In the genomic region with DNA sequence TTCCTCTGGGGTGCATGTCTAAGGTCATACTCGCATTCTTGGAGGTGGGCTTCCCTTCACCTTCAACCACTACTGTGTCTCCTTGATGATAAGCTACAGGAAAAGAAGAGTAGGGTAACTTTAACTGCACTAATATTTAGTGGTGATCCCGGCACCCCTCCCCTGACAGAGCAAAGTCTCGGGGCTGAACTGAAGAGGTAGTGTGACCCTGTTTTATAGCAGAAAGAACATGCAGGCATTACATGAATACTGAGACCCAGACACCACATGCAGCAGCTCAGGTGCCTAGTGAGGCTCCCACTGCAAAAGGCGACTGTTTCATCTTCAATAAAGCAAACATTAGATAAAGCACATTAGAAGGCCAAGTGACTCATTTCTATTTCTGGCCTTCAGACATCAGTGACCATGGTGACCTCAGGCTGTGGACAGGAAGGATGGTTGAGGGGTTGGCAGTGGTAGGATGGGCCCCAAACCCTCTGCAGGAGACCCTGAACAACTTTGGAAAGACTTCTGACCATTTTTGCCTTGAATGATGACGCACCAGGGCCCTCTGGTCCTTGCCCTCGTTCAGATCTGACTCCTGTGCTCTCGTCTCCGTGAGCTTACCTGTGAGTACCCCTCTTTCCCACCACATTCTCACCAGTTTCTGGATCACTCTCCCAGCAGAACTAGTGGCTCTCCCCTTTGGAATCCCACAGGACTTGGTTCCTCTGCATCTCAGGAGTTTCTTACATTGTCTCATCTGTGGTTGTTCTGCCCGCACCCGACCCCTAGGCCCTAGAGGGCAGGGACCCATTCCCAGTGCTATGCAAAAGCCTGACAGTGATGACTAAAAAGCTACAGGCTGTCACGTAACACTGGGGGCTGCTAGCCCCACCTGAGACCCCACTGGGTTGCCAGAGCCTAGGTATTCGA, we compare ENCODE assay signal across 21 cellular contexts. TPM values are rescaled to one million over a fixed set of nuclear protein-coding genes. Genes with fewer than 3 reads are reported as not detected.
DNase-seq lines count a peak whose midpoint lies in the region; ATAC-seq and TF ChIP-seq lines count a peak whose summit lies in the region.
"Had no signal": no experiment of that assay in that cellular context is flagged by ENCODE, and none has a peak within 500 bp of the region (broad histone marks: within the 10 kb centered on the region; RNA-seq: fewer than 3 reads in every experiment).

No MANE protein-coding gene starts in this region.

- no peak for TF ChIP-seq CTCF in WTC11 (IDR thresholded peaks at IDR 0.05)

- CTCF ChIA-PET in WTC11 (lab: Charles Lee), result interaction anchor here (1.5 kb wide), 1 partner anchor 30 kb away, joined by 7 read pairs; no protein-coding TSS in a partner anchor

- POLR2A ChIA-PET in WTC11 (lab: Charles Lee), result no interaction called here

- H3K36me3 Mint-ChIP-seq in WTC11, result no peaks in the 10 kb centered on the region
- H3K36me3 Mint-ChIP-seq: stimulated activated naive B cell treated with anti-CD40 and anti-IgM and Interleukin-4, amounts not matched to agents 10 μg/mL and 1 μg/mL and 100 μg/mL, for 72 hours had no signal

- 0 out of 2 replicates have a peak, but pooled peaks cover 3% of the 10 kb centered on the region for H3K9me3 Mint-ChIP-seq in WTC11
- H3K9me3 Mint-ChIP-seq: effector memory CD8-positive, alpha-beta T cell had no signal

- no peak overlapping the region for H3K27ac Mint-ChIP-seq in WTC11
- H3K27ac Mint-ChIP-seq: activated B cell treated with CpG ODN at 0.5 μM for 24 hours; CD4-positive, alpha-beta T cell; stimulated activated naive B cell treated with anti-CD40 and anti-IgM and Interleukin-4, amounts not matched to agents 10 μg/mL and 1 μg/mL and 100 μg/mL, for 72 hours had no signal

- H3K4me1 Mint-ChIP-seq in WTC11, result no peaks in the 10 kb centered on the region
- H3K4me1 Mint-ChIP-seq: activated B cell treated with CpG ODN at 0.5 μM for 24 hours had no signal

- DNase-seq in EH (ENCODE audit: low read depth) (peak; percentile 3), WTC11 (ENCODE audit: low spot score) (no peak), myocyte (ENCODE audit: low read depth) (peak; percentile 60), NCI-H187 treated with DMSO at 0.1 percent for 48 hours (lab: John Stamatoyannopoulos, UW) (no peak)
- DNase-seq: activated B cell treated with CpG ODN at 0.5 μM for 24 hours; activated CD4-positive, alpha-beta T cell treated with anti-CD3 and anti-CD28 coated beads, Interleukin-2, amount 50 U/mL, for 48 hours; activated effector memory CD4-positive, alpha-beta T cell treated with anti-CD3 and anti-CD28 coated beads, Interleukin-2, amount 50 U/mL, for 16 hours; brain microvascular endothelial cell; CD4-positive, alpha-beta T cell; effector memory CD8-positive, alpha-beta T cell; foreskin melanocyte; GDM1; islet precursor cell; KG1; NCI-H2171; stimulated activated CD4-positive, alpha-beta T cell treated with anti-CD3 and anti-CD28 coated beads, Interleukin-2, amount 100 ng/mL, for 24 hours; stimulated activated naive B cell treated with anti-CD40 and anti-IgM and Interleukin-4, amounts not matched to agents 10 μg/mL and 1 μg/mL and 100 μg/mL, for 72 hours; T1000 had no signal

- H3K27me3 Mint-ChIP-seq in WTC11 (ENCODE audit: low read depth), result peaks cover 13% of the 10 kb centered on the region
- H3K27me3 Mint-ChIP-seq: CD4-positive, alpha-beta T cell had no signal

- H3K4me3 Mint-ChIP-seq in WTC11, result no peak overlapping the region
- H3K4me3 Mint-ChIP-seq: activated B cell treated with CpG ODN at 0.5 μM for 24 hours; CD4-positive, alpha-beta T cell; effector memory CD8-positive, alpha-beta T cell; stimulated activated naive B cell treated with anti-CD40 and anti-IgM and Interleukin-4, amounts not matched to agents 10 μg/mL and 1 μg/mL and 100 μg/mL, for 72 hours had no signal

- ATAC-seq in WTC11 (no peak), HG03135 (IDR thresholded peaks at IDR 0.05; ENCODE audit: unreplicated experiment) (no peak)
- ATAC-seq: effector memory CD8-positive, alpha-beta T cell; esophagus mucosa; stimulated activated naive B cell treated with anti-CD40 and anti-IgM and Interleukin-4, amounts not matched to agents 10 μg/mL and 1 μg/mL and 100 μg/mL, for 72 hours had no signal

TF ChIP-seq in WTC11, 78 proteins besides CTCF, POLR2A, EP300 and RAD21:
- TF ChIP-seq GABPB1 (CRISPR knock-in tag; IDR thresholded peaks at IDR 0.05) (peak; percentile 56; the same call in 1 of the 2 replicates), CBFB (CRISPR knock-in tag; IDR thresholded peaks at IDR 0.05; ENCODE audit: low read depth) (no peak)
- TF ChIP-seq, protein P1, sequence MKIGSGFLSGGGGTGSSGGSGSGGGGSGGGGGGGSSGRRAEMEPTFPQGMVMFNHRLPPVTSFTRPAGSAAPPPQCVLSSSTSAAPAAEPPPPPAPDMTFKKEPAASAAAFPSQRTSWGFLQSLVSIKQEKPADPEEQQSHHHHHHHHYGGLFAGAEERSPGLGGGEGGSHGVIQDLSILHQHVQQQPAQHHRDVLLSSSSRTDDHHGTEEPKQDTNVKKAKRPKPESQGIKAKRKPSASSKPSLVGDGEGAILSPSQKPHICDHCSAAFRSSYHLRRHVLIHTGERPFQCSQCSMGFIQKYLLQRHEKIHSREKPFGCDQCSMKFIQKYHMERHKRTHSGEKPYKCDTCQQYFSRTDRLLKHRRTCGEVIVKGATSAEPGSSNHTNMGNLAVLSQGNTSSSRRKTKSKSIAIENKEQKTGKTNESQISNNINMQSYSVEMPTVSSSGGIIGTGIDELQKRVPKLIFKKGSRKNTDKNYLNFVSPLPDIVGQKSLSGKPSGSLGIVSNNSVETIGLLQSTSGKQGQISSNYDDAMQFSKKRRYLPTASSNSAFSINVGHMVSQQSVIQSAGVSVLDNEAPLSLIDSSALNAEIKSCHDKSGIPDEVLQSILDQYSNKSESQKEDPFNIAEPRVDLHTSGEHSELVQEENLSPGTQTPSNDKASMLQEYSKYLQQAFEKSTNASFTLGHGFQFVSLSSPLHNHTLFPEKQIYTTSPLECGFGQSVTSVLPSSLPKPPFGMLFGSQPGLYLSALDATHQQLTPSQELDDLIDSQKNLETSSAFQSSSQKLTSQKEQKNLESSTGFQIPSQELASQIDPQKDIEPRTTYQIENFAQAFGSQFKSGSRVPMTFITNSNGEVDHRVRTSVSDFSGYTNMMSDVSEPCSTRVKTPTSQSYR (CRISPR knock-in tag; IDR thresholded peaks at IDR 0.05), result no peak

RNA-seq across cellular contexts. Expression of gene JPH4, which starts 23.8 kb away (rescaled TPM):
- total RNA-seq in WTC11 (2021) (50.1 to 62.0 TPM (median 60.0 TPM) in 3 replicates), myocyte (not detected in 2 replicates)
- 0.04 TPM for polyA plus RNA-seq in myocyte (2012)
- total RNA-seq: CD4-positive, alpha-beta T cell had no signal

RNA-seq across cellular contexts. Expression of gene DHRS2, which starts 33.7 kb away (rescaled TPM):
- total RNA-seq in WTC11 (2021) (1.8 to 4.5 TPM (median 1.8 TPM) in 3 replicates), myocyte (0.19 and 1.2 TPM in 2 replicates)
- 0.25 TPM for polyA plus RNA-seq in myocyte (2012)
- total RNA-seq: activated B cell treated with CpG ODN at 0.5 μM for 24 hours, esophagus mucosa, thoracic aorta had no signal

RNA-seq across cellular contexts. Expression of gene AP1G2, which starts 34.8 kb away (rescaled TPM):
- total RNA-seq in WTC11 (2021), result 108 to 122 TPM (median 115 TPM) in 3 replicates
- total RNA-seq in myocyte, result 10.0 and 10.2 TPM in 2 replicates
- polyA plus RNA-seq in myocyte (2012), result 18.9 TPM

RNA-seq across cellular contexts. Expression of gene THTPA, which starts 46.4 kb away (rescaled TPM):
- 20.0 to 26.2 TPM (median 25.4 TPM) in 3 replicates for total RNA-seq in WTC11 (2021)
- total RNA-seq in myocyte, result 31.6 and 42.1 TPM in 2 replicates
- 30.8 TPM for polyA plus RNA-seq in myocyte (2012)

RNA-seq across cellular contexts. Expression of gene ZFHX2, which starts 50.9 kb away (rescaled TPM):
- total RNA-seq in WTC11 (2021), result 16.4 to 26.2 TPM (median 25.7 TPM) in 3 replicates
- 0.05 and 0.31 TPM in 2 replicates for total RNA-seq in myocyte
- 1.9 TPM for polyA plus RNA-seq in myocyte (2012)

Comparison
In these comparisons a context has a peak if more than half of its experiments do, and no peak if none do; other contexts are left out.
1. DNase-seq: peak in EH (single experiment) and myocyte (single experiment); none in WTC11 (single experiment) and NCI-H187 treated with DMSO at 0.1 percent for 48 hours (single experiment).
2. RNA of gene JPH4, which starts 23.8 kb away (total RNA-seq): 50.1 to 62.0 TPM in WTC11; not detected in myocyte; every median in the first group is over 10 times any median in the second.